11 cellular contexts compared by ENCODE assay signal in genomic region chr18:31680836-31681568, GRCh38. TPM values are rescaled to one million over a fixed set of nuclear protein-coding genes. Genes with fewer than 3 reads are reported as not detected.
DNase-seq lines count a peak whose midpoint lies in the region; ATAC-seq and TF ChIP-seq lines count a peak whose summit lies in the region.
"Had no signal": no experiment of that assay in that cellular context is flagged by ENCODE, and none has a peak within 500 bp of the region (broad histone marks: within the 10 kb centered on the region; RNA-seq: fewer than 3 reads in every experiment).

No MANE protein-coding gene starts in this region.

- H3K36me3 ChIP-seq in left ventricle myocardium inferior = no peaks in the 10 kb centered on the region
- no peaks in the 10 kb centered on the region for H3K36me3 ChIP-seq in upper lobe of right lung
- H3K36me3 ChIP-seq: HAP-1 had no signal

- H3K9me3 ChIP-seq in left ventricle myocardium inferior (replicated peaks) (no peaks in the 10 kb centered on the region), upper lobe of right lung (no peaks in the 10 kb centered on the region)
- H3K9me3 ChIP-seq: HAP-1 had no signal

- TF ChIP-seq POLR2A in erythroblast (IDR thresholded peaks at IDR 0.05; ENCODE audit: low read length) = no peak

- H3K27ac ChIP-seq in left ventricle myocardium inferior (replicated peaks) (no peak overlapping the region), upper lobe of right lung (no peak overlapping the region)

- peak; percentile 34 for TF ChIP-seq CTCF in left ventricle myocardium inferior (IDR thresholded peaks at IDR 0.05; ENCODE audit: borderline replicate concordance)
- peak; percentile 36 for TF ChIP-seq CTCF in upper lobe of right lung (IDR thresholded peaks at IDR 0.05)

- intact Hi-C loops in left ventricle myocardium inferior (cut with micrococcal nuclease) = no loop called here
- intact Hi-C loops in Right ventricle myocardium inferior (cut with DNase I) = loop anchor here (5.0 kb wide), 1 partner anchor 69 kb away; no protein-coding TSS in a partner anchor
- intact Hi-C loops in upper lobe of right lung (cut with DNase I) = no loop called here

- H3K27me3 ChIP-seq in left ventricle myocardium inferior (ENCODE audit: low read depth) (no peaks in the 10 kb centered on the region), upper lobe of right lung (peaks cover 17% of the 10 kb centered on the region)

- ATAC-seq in Right ventricle myocardium inferior (no peak), upper lobe of right lung (no peak), HG03460 (IDR thresholded peaks at IDR 0.05; ENCODE audit: unreplicated experiment) (no peak), HG02759 (IDR thresholded peaks at IDR 0.05; ENCODE audit: unreplicated experiment) (no peak)
- ATAC-seq: naive thymus-derived CD8-positive, alpha-beta T cell had no signal

- H3K4me3 ChIP-seq in left ventricle myocardium inferior (no peak overlapping the region), upper lobe of right lung (no peak overlapping the region)
- H3K4me3 ChIP-seq: HAP-1 had no signal

- DNase-seq in left ventricle myocardium inferior (no peak), Right ventricle myocardium inferior (ENCODE audit: missing footprints) (no peak), NCI-H510A (lab: John Stamatoyannopoulos, UW) (peak; percentile 26), erythroblast (lab: John Stamatoyannopoulos, UW) (peak; percentile 32 to 47), upper lobe of right lung (no peak), foreskin melanocyte (no peak)
- DNase-seq: naive thymus-derived CD8-positive, alpha-beta T cell; NCI-H2029 treated with DMSO at 0.1 percent for 48 hours had no signal

- peaks cover 42% of the 10 kb centered on the region for H3K4me1 ChIP-seq in left ventricle myocardium inferior
- no peaks in the 10 kb centered on the region for H3K4me1 ChIP-seq in upper lobe of right lung

RNA-seq across cellular contexts. Expression of gene B4GALT6, which starts 3.4 kb away (rescaled TPM):
- total RNA-seq in left ventricle myocardium inferior (5.3 TPM), Right ventricle myocardium inferior (9.0 TPM), upper lobe of right lung (3.5 TPM)

Comparison
In these comparisons a context has a peak if more than half of its experiments do, and no peak if none do; other contexts are left out.
1. DNase-seq: peak in NCI-H510A (single experiment) and erythroblast (2 of 2); none in left ventricle myocardium inferior (single experiment), Right ventricle myocardium inferior (single experiment), upper lobe of right lung (single experiment) and foreskin melanocyte (single experiment).